18 cellular contexts compared by ENCODE assay signal in genomic region chr2:64992218-64992617, GRCh38. TPM values are rescaled to one million over a fixed set of nuclear protein-coding genes. Genes with fewer than 3 reads are reported as not detected.
DNase-seq lines count a peak whose midpoint lies in the region; ATAC-seq and TF ChIP-seq lines count a peak whose summit lies in the region.
"Had no signal": no experiment of that assay in that cellular context is flagged by ENCODE, and none has a peak within 500 bp of the region (broad histone marks: within the 10 kb centered on the region; RNA-seq: fewer than 3 reads in every experiment).

No MANE protein-coding gene starts in this region.

- H3K79me2 ChIP-seq in Karpas-422 (ENCODE audit: low read length): peaks cover 85% of the 10 kb centered on the region

- TF ChIP-seq CTCF in dorsolateral prefrontal cortex (IDR thresholded peaks at IDR 0.05 in 54 of 56, conservative IDR thresholded peaks at IDR 0.05 in 2 of 56; ENCODE audit: low read depth in 1 of 56, partially characterized antibody in 56 of 56) (no peak), mesothelial cell of epicardium (IDR thresholded peaks at IDR 0.05; ENCODE audit: unreplicated experiment) (no peak), testis (IDR thresholded peaks at IDR 0.05) (no peak)

- peak overlapping the region; percentile 67 for H3K27ac ChIP-seq in Karpas-422 (ENCODE audit: low read length)
- H3K27ac ChIP-seq in dorsolateral prefrontal cortex: no peak overlapping the region
- no peak overlapping the region for H3K27ac ChIP-seq in testis
- H3K27ac ChIP-seq: GM23248, vagina had no signal

- H3K4me3 ChIP-seq in Karpas-422 (ENCODE audit: low read length) (peak overlapping the region; percentile 85), dorsolateral prefrontal cortex (peak overlapping the region in 42 of 59 donors; percentile 0 to 94 (median 86)), testis (no peak overlapping the region)
- H3K4me3 ChIP-seq: GM23248, vagina had no signal

- H3K36me3 ChIP-seq in Karpas-422 (ENCODE audit: insufficient read depth, low read length) (peaks cover 53% of the 10 kb centered on the region), testis (ENCODE audit: low read depth, missing control alignments) (no peaks in the 10 kb centered on the region)
- H3K36me3 ChIP-seq: vagina had no signal

- ATAC-seq in activated CD8-positive, alpha-beta memory T cell treated with anti-CD3 and anti-CD28 coated beads, Interleukin-2, amount 10 ng/mL, durations not matched to agents 7 days and 5 days: no peak
- no peak for ATAC-seq in stimulated activated naive B cell treated with anti-CD40 and anti-IgM and Interleukin-4, amounts not matched to agents 10 μg/mL and 1 μg/mL and 100 μg/mL, for 72 hours (replicated peaks)
- no peak for ATAC-seq in HG03108 (IDR thresholded peaks at IDR 0.05; ENCODE audit: unreplicated experiment)
- ATAC-seq: effector memory CD8-positive, alpha-beta T cell; left cardiac atrium; Right ventricle myocardium inferior had no signal

- H2AFZ ChIP-seq in Karpas-422 (ENCODE audit: low read length): no peak overlapping the region
- H2AFZ ChIP-seq: GM23248 had no signal

- H3K9me2 ChIP-seq in Karpas-422 (replicated peaks; ENCODE audit: insufficient read depth, low read length): no peaks in the 10 kb centered on the region

- H3K27me3 ChIP-seq in Karpas-422 (ENCODE audit: low read length): no peaks in the 10 kb centered on the region
- no peaks in the 10 kb centered on the region for H3K27me3 ChIP-seq in dorsolateral prefrontal cortex
- H3K27me3 ChIP-seq in testis: no peaks in the 10 kb centered on the region
- H3K27me3 ChIP-seq: vagina had no signal

- CTCF ChIA-PET in activated CD8-positive, alpha-beta memory T cell treated with anti-CD3 and anti-CD28 coated beads, Interleukin-2, amount 10 ng/mL, durations not matched to agents 7 days and 5 days (lab: Charles Lee): interaction anchor here (1.0 to 6.6 kb wide), 8 partner anchors 10 to 88 kb away, joined by 3 to 50 read pairs (median 4); no protein-coding TSS in a partner anchor

- no peak for TF ChIP-seq POLR2A in testis (IDR thresholded peaks at IDR 0.05)

- H3K9me3 Mint-ChIP-seq in activated CD8-positive, alpha-beta memory T cell treated with anti-CD3 and anti-CD28 coated beads, Interleukin-2, amount 10 ng/mL, durations not matched to agents 7 days and 5 days (ENCODE audit: low read depth): no peaks in the 10 kb centered on the region
- H3K9me3 Mint-ChIP-seq in stimulated activated naive B cell treated with anti-CD40 and anti-IgM and Interleukin-4, amounts not matched to agents 10 μg/mL and 1 μg/mL and 100 μg/mL, for 72 hours: no peaks in the 10 kb centered on the region
- no peaks in the 10 kb centered on the region for H3K9me3 Mint-ChIP-seq in mesothelial cell of epicardium
- H3K9me3 Mint-ChIP-seq: activated T-cell treated with anti-CD3 and anti-CD28 coated beads, Interleukin-2, amount 50 U/mL, for 24 hours; effector memory CD8-positive, alpha-beta T cell had no signal

- peaks cover 68% of the 10 kb centered on the region for H3K4me1 Mint-ChIP-seq in activated CD8-positive, alpha-beta memory T cell treated with anti-CD3 and anti-CD28 coated beads, Interleukin-2, amount 10 ng/mL, durations not matched to agents 7 days and 5 days
- H3K4me1 Mint-ChIP-seq in stimulated activated naive B cell treated with anti-CD40 and anti-IgM and Interleukin-4, amounts not matched to agents 10 μg/mL and 1 μg/mL and 100 μg/mL, for 72 hours: peaks cover 36 to 65% of the 10 kb centered on the region in 2 donors
- peaks cover 16% of the 10 kb centered on the region for H3K4me1 Mint-ChIP-seq in mesothelial cell of epicardium

- H4K20me1 ChIP-seq in Karpas-422 (ENCODE audit: insufficient read depth, low read depth, low read length): peaks cover 36% of the 10 kb centered on the region

- intact Hi-C loops in dorsolateral prefrontal cortex (cut with DNase I) (loop anchor here in 1 of 2 donors (5.0 kb wide), 1 partner anchor 65 kb away; the partner anchor contains the start of gene CEP68), testis (cut with DNase I; ENCODE audit: low total_unique reads) (no loop called here)

- H3K9ac ChIP-seq in Karpas-422 (ENCODE audit: low read length): peak overlapping the region; percentile 59
- H3K9ac ChIP-seq: GM23248 had no signal

- DNase-seq in activated CD8-positive, alpha-beta memory T cell treated with anti-CD3 and anti-CD28 coated beads, Interleukin-2, amount 10 ng/mL, durations not matched to agents 7 days and 5 days: no peak
- no peak for DNase-seq in activated CD8-positive, alpha-beta memory T cell treated with anti-CD3 and anti-CD28 coated beads, Interleukin-2, amount 50 U/mL, for 4 hours
- no peak for DNase-seq in Karpas-422
- DNase-seq in dorsolateral prefrontal cortex: no peak
- no peak for DNase-seq in stimulated activated naive B cell treated with anti-CD40 and anti-IgM and Interleukin-4, amounts not matched to agents 10 μg/mL and 1 μg/mL and 100 μg/mL, for 72 hours
- DNase-seq in mesothelial cell of epicardium (ENCODE audit: low spot score in 2 of 2, unreplicated experiment in 2 of 2): no peak
- no peak for DNase-seq in testis
- DNase-seq: activated T-cell treated with anti-CD3 and anti-CD28 coated beads, Interleukin-2, amount 50 U/mL, for 24 hours; central memory CD4-positive, alpha-beta T cell; COR-L47; effector memory CD8-positive, alpha-beta T cell; GM23248; left cardiac atrium; NCI-H1436; stimulated activated naive CD4-positive, alpha-beta T cell treated with Interleukin-2 at 50 U/mL for 16 hours had no signal

- peaks cover 76% of the 10 kb centered on the region for H3K4me1 ChIP-seq in Karpas-422 (ENCODE audit: low read length)
- peaks cover 1% of the 10 kb centered on the region for H3K4me1 ChIP-seq in testis

- no peaks in the 10 kb centered on the region for H3K27me3 Mint-ChIP-seq in activated CD8-positive, alpha-beta memory T cell treated with anti-CD3 and anti-CD28 coated beads, Interleukin-2, amount 10 ng/mL, durations not matched to agents 7 days and 5 days
- no peaks in the 10 kb centered on the region for H3K27me3 Mint-ChIP-seq in stimulated activated naive B cell treated with anti-CD40 and anti-IgM and Interleukin-4, amounts not matched to agents 10 μg/mL and 1 μg/mL and 100 μg/mL, for 72 hours
- peaks cover 27% of the 10 kb centered on the region for H3K27me3 Mint-ChIP-seq in mesothelial cell of epicardium (ENCODE audit: low read depth)
- H3K27me3 Mint-ChIP-seq: effector memory CD8-positive, alpha-beta T cell had no signal

- peak overlapping the region; percentile 81 for H3K4me2 ChIP-seq in Karpas-422 (ENCODE audit: low read depth, low read length, poor library complexity, severe bottlenecking)

- 81 to 91% methylated on average over 5 of the region's 5 CpGs for WGBS in testis, 2 donors

- H3K4me3 Mint-ChIP-seq in activated CD8-positive, alpha-beta memory T cell treated with anti-CD3 and anti-CD28 coated beads, Interleukin-2, amount 10 ng/mL, durations not matched to agents 7 days and 5 days: peak overlapping the region; percentile 90
- H3K4me3 Mint-ChIP-seq in stimulated activated naive B cell treated with anti-CD40 and anti-IgM and Interleukin-4, amounts not matched to agents 10 μg/mL and 1 μg/mL and 100 μg/mL, for 72 hours: peak overlapping the region; percentile 53 to 61
- H3K4me3 Mint-ChIP-seq in mesothelial cell of epicardium: no peak overlapping the region

- H3K9me3 ChIP-seq in Karpas-422 (ENCODE audit: low read length): no peaks in the 10 kb centered on the region
- no peaks in the 10 kb centered on the region for H3K9me3 ChIP-seq in testis
- H3K9me3 ChIP-seq: vagina had no signal

- no peak overlapping the region for H3K27ac Mint-ChIP-seq in activated CD8-positive, alpha-beta memory T cell treated with anti-CD3 and anti-CD28 coated beads, Interleukin-2, amount 10 ng/mL, durations not matched to agents 7 days and 5 days
- peak overlapping the region; percentile 5 for H3K27ac Mint-ChIP-seq in stimulated activated naive B cell treated with anti-CD40 and anti-IgM and Interleukin-4, amounts not matched to agents 10 μg/mL and 1 μg/mL and 100 μg/mL, for 72 hours
- no peak overlapping the region for H3K27ac Mint-ChIP-seq in mesothelial cell of epicardium
- H3K27ac Mint-ChIP-seq: activated T-cell treated with anti-CD3 and anti-CD28 coated beads, Interleukin-2, amount 50 U/mL, for 24 hours; effector memory CD8-positive, alpha-beta T cell had no signal

- H3K36me3 Mint-ChIP-seq in activated CD8-positive, alpha-beta memory T cell treated with anti-CD3 and anti-CD28 coated beads, Interleukin-2, amount 10 ng/mL, durations not matched to agents 7 days and 5 days: peaks cover 57% of the 10 kb centered on the region
- H3K36me3 Mint-ChIP-seq in stimulated activated naive B cell treated with anti-CD40 and anti-IgM and Interleukin-4, amounts not matched to agents 10 μg/mL and 1 μg/mL and 100 μg/mL, for 72 hours: peaks cover 35 to 54% of the 10 kb centered on the region in 2 donors
- no peaks in the 10 kb centered on the region for H3K36me3 Mint-ChIP-seq in mesothelial cell of epicardium

RNA-seq across cellular contexts. Expression of gene SLC1A4, which starts 3.0 kb away (rescaled TPM):
- total RNA-seq in activated CD8-positive, alpha-beta memory T cell treated with anti-CD3 and anti-CD28 coated beads, Interleukin-2, amount 10 ng/mL, durations not matched to agents 7 days and 5 days: 100 to 1,000 TPM in 1 of 2 experiments, 10 to 100 TPM in 1; 61.7 to 113 TPM
- 114 and 120 TPM in 2 replicates for total RNA-seq in Karpas-422 (2014; rRNA removed; shearing (Covaris generic); ENCODE audit: low replicate concordance)
- total RNA-seq in dorsolateral prefrontal cortex: 10 to 100 TPM; 25.8 to 83.3 (median 55.1) TPM
- total RNA-seq in mesothelial cell of epicardium: 4.3 to 6.0 TPM (median 5.3 TPM) in 3 replicates
- 10 to 100 TPM; 14.3 to 17.8 TPM for total RNA-seq in testis
- 28.5 TPM for polyA plus RNA-seq in testis (ENCODE audit: insufficient read depth, low read depth, low replicate concordance)

Comparison
In these comparisons a context has a peak if more than half of its experiments do, and no peak if none do; other contexts are left out.
1. H3K4me3 ChIP-seq: peak in Karpas-422 (single experiment) and dorsolateral prefrontal cortex (42 of 59); none in testis (0 of 2).